ENCODE assay signal across 1 cellular context in genomic region chr17:37024181-37024637, GRCh38.
TF ChIP-seq lines count a peak whose summit lies in the region.

No MANE protein-coding gene starts in this region.

TF ChIP-seq in SK-N-SH treated with all-trans-retinoic acid at 6 μM for 48 hours, 23 proteins besides CTCF, POLR2A, EP300 and RAD21 (continued from another document):
- no peak for TF ChIP-seq PATZ1 (CRISPR knock-in tag; IDR thresholded peaks at IDR 0.05; ENCODE audit: borderline replicate concordance)
- no peak for TF ChIP-seq SNAI2 (CRISPR knock-in tag; IDR thresholded peaks at IDR 0.05)
- TF ChIP-seq TOX (CRISPR knock-in tag; IDR thresholded peaks at IDR 0.05; ENCODE audit: borderline replicate concordance): no peak
- TF ChIP-seq RARB (CRISPR knock-in tag; IDR thresholded peaks at IDR 0.05): no peak
- TF ChIP-seq PPARA (CRISPR knock-in tag; IDR thresholded peaks at IDR 0.05; ENCODE audit: borderline replicate concordance): no peak
- TF ChIP-seq ARNTL (CRISPR knock-in tag; IDR thresholded peaks at IDR 0.05; ENCODE audit: borderline replicate concordance, low read depth): no peak
